ENCODE assay signal across 8 cellular contexts in the genomic region with DNA sequence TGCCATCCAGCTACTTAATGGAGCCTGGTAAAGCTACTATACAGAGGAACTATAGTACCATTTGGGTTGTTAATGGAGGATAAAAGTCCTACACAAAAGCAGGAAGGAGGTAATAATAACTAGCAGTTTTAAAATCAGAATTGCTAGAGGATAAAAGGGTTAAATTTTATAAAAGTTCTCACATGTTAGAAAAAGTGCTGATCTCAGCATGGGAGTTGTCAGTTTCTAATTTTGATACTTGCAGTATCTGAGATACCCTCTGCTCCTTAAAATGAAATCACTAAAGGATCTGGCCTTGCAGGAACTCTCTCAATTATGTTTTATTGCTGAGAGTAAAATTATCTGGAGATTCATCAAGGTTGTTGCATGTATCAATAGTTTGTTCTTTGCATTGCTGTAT.
"Had no signal": no experiment of that assay in that cellular context is flagged by ENCODE, and none has a peak within 500 bp of the region (broad histone marks: within the 10 kb centered on the region; RNA-seq: fewer than 3 reads in every experiment).

No MANE protein-coding gene starts in this region.

- H3K9ac ChIP-seq: GM23248, KMS-11 had no signal

- H3K4me2 ChIP-seq: KMS-11 had no signal

- H3K4me3 ChIP-seq: GM23248 had no signal

- H2AFZ ChIP-seq: GM23248 had no signal

- FAIRE-seq: H54, HTR-8/SVneo had no signal

- DNase-seq: GM23248, GOT3, H9, HCEC 1CT, KBM-7 had no signal

- H3K27ac ChIP-seq: GM23248, KMS-11 had no signal
